ENCODE assay signal across 1 cellular context in the genomic region with DNA sequence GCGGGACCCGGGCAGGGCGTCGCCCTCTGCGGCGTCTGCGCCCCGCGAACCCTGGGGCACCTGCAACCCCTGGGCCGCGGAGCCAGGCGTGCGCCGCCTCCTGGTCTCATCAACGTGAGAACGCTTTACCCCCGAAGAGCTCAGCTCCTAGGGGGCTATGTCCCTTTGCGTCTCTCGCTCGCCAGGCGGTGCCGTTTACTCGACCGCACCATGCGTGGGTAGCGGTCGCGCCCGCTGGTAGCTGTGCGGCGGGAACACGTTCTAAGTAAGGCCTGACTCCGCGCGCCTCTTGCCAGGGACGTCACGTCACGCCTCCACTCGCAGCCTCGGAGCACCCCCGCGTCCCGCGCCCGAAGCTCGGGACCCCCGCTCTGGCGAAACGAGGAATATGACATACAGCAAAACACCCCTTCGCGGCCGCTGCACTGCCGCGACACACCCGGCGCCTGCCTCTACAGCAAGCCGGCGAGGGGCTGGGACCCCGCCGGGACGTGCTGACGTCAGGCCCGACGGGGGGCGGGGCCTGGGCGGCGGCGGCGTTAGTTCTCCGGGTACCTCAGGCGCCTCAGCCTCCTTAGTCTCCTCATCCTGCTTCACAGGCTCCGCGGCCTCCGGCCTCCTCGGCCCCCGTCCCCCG.
A peak's percentile ranks its signal among the peaks of the same experiment; 100 is the strongest.
TF ChIP-seq lines count a peak whose summit lies in the region.

A gene with protein sequence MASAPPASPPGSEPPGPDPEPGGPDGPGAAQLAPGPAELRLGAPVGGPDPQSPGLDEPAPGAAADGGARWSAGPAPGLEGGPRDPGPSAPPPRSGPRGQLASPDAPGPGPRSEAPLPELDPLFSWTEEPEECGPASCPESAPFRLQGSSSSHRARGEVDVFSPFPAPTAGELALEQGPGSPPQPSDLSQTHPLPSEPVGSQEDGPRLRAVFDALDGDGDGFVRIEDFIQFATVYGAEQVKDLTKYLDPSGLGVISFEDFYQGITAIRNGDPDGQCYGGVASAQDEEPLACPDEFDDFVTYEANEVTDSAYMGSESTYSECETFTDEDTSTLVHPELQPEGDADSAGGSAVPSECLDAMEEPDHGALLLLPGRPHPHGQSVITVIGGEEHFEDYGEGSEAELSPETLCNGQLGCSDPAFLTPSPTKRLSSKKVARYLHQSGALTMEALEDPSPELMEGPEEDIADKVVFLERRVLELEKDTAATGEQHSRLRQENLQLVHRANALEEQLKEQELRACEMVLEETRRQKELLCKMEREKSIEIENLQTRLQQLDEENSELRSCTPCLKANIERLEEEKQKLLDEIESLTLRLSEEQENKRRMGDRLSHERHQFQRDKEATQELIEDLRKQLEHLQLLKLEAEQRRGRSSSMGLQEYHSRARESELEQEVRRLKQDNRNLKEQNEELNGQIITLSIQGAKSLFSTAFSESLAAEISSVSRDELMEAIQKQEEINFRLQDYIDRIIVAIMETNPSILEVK (plus strand): TSS at position 568 of the 637 bp plus-strand sequence. CDS start 358 bp downstream, outside the sequence.

TF ChIP-seq in K562, 482 proteins besides CTCF, POLR2A, EP300 and RAD21 (continued from another document and continues in another):
- TF ChIP-seq, protein P1, sequence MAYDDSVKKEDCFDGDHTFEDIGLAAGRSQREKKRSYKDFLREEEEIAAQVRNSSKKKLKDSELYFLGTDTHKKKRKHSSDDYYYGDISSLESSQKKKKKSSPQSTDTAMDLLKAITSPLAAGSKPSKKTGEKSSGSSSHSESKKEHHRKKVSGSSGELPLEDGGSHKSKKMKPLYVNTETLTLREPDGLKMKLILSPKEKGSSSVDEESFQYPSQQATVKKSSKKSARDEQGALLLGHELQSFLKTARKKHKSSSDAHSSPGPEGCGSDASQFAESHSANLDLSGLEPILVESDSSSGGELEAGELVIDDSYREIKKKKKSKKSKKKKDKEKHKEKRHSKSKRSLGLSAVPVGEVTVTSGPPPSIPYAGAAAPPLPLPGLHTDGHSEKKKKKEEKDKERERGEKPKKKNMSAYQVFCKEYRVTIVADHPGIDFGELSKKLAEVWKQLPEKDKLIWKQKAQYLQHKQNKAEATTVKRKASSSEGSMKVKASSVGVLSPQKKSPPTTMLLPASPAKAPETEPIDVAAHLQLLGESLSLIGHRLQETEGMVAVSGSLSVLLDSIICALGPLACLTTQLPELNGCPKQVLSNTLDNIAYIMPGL (CRISPR knock-in tag; IDR thresholded peaks at IDR 0.05) = no peak
- TF ChIP-seq ZNF79 (CRISPR knock-in tag; IDR thresholded peaks at IDR 0.05; ENCODE audit: low read depth) (no peak), RCOR1 (IDR thresholded peaks at IDR 0.05; ENCODE audit: borderline replicate concordance in 1 of 2, low read depth in 2 of 2, low read length in 2 of 2) (no peak), RBM34 (IDR thresholded peaks at IDR 0.05; ENCODE audit: borderline replicate concordance, insufficient read depth, low read length) (0 out of 2 replicates have a peak, but pooled peaks have one; percentile 36), CXXC5 (CRISPR knock-in tag; IDR thresholded peaks at IDR 0.05) (peak; percentile 84), PURB (CRISPR knock-in tag; IDR thresholded peaks at IDR 0.05; ENCODE audit: low read depth) (no peak), PRPF4 (IDR thresholded peaks at IDR 0.05; ENCODE audit: insufficient read depth, low read depth, low read length, poor library complexity, severe bottlenecking) (no peak), ATF1 (CRISPR knock-in tag; IDR thresholded peaks at IDR 0.05) (no peak), ATF1 (tag; IDR thresholded peaks at IDR 0.05) (peak; percentile 96), HDAC8 (tag; IDR thresholded peaks at IDR 0.05) (0 out of 2 replicates have a peak, but pooled peaks have one; percentile 62), TAF15 (IDR thresholded peaks at IDR 0.05; ENCODE audit: low read depth, low read length) (no peak), ZBTB7A (IDR thresholded peaks at IDR 0.05; ENCODE audit: borderline replicate concordance, control insufficient read depth, low read depth, low read length) (peak; percentile 99), PTBP1 (IDR thresholded peaks at IDR 0.05; ENCODE audit: low read depth, low read length) (no peak), XRCC4 (IDR thresholded peaks at IDR 0.05; ENCODE audit: extremely low read depth, insufficient read depth, insufficient read length) (no peak), HNRNPLL (IDR thresholded peaks at IDR 0.05; ENCODE audit: low read depth, low read length, poor library complexity, severe bottlenecking) (peak; percentile 57), RFX7 (CRISPR knock-in tag; IDR thresholded peaks at IDR 0.05) (no peak), ZNF121 (CRISPR knock-in tag; conservative IDR thresholded peaks at IDR 0.05) (no peak), SMAD4 (CRISPR knock-in tag; conservative IDR thresholded peaks at IDR 0.05) (peak; percentile 70), NCOA6 (IDR thresholded peaks at IDR 0.05) (peak; percentile 59; the same call in 1 of the 2 replicates), DPF2 (IDR thresholded peaks at IDR 0.05) (no peak), ZNF282 (CRISPR knock-in tag; IDR thresholded peaks at IDR 0.05) (no peak), ZNF316 (IDR thresholded peaks at IDR 0.05) (no peak), ETV6 (IDR thresholded peaks at IDR 0.05; ENCODE audit: borderline replicate concordance in 1 of 2, low read depth in 2 of 2, low read length in 1 of 2) (no peak), ETV6 (CRISPR knock-in tag; IDR thresholded peaks at IDR 0.05; ENCODE audit: borderline replicate concordance) (no peak), FOS (IDR thresholded peaks at IDR 0.05; ENCODE audit: extremely low read depth, insufficient read length) (no peak)
- TF ChIP-seq, protein P2, sequence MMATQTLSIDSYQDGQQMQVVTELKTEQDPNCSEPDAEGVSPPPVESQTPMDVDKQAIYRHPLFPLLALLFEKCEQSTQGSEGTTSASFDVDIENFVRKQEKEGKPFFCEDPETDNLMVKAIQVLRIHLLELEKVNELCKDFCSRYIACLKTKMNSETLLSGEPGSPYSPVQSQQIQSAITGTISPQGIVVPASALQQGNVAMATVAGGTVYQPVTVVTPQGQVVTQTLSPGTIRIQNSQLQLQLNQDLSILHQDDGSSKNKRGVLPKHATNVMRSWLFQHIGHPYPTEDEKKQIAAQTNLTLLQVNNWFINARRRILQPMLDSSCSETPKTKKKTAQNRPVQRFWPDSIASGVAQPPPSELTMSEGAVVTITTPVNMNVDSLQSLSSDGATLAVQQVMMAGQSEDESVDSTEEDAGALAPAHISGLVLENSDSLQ (IDR thresholded peaks at IDR 0.05) = no peak
- TF ChIP-seq, protein P3, sequence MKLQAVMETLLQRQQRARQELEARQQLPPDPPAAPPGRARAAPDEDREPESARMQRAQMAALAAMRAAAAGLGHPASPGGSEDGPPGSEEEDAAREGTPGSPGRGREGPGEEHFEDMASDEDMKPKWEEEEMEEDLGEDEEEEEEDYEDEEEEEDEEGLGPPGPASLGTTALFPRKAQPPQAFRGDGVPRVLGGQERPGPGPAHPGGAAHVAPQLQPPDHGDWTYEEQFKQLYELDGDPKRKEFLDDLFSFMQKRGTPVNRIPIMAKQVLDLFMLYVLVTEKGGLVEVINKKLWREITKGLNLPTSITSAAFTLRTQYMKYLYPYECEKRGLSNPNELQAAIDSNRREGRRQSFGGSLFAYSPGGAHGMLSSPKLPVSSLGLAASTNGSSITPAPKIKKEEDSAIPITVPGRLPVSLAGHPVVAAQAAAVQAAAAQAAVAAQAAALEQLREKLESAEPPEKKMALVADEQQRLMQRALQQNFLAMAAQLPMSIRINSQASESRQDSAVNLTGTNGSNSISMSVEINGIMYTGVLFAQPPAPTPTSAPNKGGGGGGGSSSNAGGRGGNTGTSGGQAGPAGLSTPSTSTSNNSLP (IDR thresholded peaks at IDR 0.05; ENCODE audit: borderline replicate concordance, low read depth, low read length) = no peak
- TF ChIP-seq, protein P4, sequence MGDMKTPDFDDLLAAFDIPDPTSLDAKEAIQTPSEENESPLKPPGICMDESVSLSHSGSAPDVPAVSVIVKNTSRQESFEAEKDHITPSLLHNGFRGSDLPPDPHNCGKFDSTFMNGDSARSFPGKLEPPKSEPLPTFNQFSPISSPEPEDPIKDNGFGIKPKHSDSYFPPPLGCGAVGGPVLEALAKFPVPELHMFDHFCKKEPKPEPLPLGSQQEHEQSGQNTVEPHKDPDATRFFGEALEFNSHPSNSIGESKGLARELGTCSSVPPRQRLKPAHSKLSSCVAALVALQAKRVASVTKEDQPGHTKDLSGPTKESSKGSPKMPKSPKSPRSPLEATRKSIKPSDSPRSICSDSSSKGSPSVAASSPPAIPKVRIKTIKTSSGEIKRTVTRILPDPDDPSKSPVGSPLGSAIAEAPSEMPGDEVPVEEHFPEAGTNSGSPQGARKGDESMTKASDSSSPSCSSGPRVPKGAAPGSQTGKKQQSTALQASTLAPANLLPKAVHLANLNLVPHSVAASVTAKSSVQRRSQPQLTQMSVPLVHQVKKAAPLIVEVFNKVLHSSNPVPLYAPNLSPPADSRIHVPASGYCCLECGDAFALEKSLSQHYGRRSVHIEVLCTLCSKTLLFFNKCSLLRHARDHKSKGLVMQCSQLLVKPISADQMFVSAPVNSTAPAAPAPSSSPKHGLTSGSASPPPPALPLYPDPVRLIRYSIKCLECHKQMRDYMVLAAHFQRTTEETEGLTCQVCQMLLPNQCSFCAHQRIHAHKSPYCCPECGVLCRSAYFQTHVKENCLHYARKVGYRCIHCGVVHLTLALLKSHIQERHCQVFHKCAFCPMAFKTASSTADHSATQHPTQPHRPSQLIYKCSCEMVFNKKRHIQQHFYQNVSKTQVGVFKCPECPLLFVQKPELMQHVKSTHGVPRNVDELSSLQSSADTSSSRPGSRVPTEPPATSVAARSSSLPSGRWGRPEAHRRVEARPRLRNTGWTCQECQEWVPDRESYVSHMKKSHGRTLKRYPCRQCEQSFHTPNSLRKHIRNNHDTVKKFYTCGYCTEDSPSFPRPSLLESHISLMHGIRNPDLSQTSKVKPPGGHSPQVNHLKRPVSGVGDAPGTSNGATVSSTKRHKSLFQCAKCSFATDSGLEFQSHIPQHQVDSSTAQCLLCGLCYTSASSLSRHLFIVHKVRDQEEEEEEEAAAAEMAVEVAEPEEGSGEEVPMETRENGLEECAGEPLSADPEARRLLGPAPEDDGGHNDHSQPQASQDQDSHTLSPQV (IDR thresholded peaks at IDR 0.05) = peak; percentile 80
- TF ChIP-seq, protein P5, sequence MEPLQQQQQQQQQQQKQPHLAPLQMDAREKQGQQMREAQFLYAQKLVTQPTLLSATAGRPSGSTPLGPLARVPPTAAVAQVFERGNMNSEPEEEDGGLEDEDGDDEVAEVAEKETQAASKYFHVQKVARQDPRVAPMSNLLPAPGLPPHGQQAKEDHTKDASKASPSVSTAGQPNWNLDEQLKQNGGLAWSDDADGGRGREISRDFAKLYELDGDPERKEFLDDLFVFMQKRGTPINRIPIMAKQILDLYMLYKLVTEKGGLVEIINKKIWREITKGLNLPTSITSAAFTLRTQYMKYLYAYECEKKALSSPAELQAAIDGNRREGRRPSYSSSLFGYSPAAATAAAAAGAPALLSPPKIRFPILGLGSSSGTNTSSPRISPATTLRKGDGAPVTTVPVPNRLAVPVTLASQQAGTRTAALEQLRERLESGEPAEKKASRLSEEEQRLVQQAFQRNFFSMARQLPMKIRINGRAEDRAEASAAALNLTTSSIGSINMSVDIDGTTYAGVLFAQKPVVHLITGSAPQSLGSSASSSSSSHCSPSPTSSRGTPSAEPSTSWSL (CRISPR knock-in tag; IDR thresholded peaks at IDR 0.05; ENCODE audit: borderline replicate concordance) = no peak
- TF ChIP-seq, protein P6, sequence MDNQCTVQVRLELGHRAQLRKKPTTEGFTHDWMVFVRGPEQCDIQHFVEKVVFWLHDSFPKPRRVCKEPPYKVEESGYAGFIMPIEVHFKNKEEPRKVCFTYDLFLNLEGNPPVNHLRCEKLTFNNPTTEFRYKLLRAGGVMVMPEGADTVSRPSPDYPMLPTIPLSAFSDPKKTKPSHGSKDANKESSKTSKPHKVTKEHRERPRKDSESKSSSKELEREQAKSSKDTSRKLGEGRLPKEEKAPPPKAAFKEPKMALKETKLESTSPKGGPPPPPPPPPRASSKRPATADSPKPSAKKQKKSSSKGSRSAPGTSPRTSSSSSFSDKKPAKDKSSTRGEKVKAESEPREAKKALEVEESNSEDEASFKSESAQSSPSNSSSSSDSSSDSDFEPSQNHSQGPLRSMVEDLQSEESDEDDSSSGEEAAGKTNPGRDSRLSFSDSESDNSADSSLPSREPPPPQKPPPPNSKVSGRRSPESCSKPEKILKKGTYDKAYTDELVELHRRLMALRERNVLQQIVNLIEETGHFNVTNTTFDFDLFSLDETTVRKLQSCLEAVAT (IDR thresholded peaks at IDR 0.05) = no peak
- TF ChIP-seq, protein P7, sequence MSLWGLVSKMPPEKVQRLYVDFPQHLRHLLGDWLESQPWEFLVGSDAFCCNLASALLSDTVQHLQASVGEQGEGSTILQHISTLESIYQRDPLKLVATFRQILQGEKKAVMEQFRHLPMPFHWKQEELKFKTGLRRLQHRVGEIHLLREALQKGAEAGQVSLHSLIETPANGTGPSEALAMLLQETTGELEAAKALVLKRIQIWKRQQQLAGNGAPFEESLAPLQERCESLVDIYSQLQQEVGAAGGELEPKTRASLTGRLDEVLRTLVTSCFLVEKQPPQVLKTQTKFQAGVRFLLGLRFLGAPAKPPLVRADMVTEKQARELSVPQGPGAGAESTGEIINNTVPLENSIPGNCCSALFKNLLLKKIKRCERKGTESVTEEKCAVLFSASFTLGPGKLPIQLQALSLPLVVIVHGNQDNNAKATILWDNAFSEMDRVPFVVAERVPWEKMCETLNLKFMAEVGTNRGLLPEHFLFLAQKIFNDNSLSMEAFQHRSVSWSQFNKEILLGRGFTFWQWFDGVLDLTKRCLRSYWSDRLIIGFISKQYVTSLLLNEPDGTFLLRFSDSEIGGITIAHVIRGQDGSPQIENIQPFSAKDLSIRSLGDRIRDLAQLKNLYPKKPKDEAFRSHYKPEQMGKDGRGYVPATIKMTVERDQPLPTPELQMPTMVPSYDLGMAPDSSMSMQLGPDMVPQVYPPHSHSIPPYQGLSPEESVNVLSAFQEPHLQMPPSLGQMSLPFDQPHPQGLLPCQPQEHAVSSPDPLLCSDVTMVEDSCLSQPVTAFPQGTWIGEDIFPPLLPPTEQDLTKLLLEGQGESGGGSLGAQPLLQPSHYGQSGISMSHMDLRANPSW (CRISPR knock-in tag; IDR thresholded peaks at IDR 0.05) = no peak
